ENCODE assay signal across 8 cellular contexts in the genomic region with DNA sequence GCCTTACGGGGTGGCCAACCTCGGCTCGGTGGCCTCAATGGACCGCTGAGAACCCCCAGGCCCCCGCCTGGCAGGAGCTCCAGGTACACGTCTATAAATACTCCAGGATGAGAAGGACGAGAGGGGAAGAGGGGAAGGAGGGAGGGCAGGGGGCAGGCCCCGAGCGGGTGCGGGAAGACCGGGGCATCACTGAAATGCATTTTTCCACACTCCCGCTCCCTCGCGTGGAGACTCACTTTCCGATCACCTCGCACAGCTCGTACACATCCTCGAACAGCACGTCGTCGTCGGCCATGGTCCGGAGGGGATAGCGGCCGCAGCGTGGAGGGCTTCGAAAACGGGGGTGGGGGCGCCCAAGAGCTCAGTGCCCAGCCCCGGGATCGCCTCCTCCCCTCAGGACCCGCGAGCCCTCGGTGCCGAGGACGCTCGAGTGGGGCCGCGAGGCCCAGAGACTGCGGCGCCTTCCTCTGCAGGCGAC. TPM values are rescaled to one million over a fixed set of nuclear protein-coding genes. Genes with fewer than 3 reads are reported as not detected.
A peak's percentile ranks its signal among the peaks of the same experiment; 100 is the strongest.
DNase-seq lines count a peak whose midpoint lies in the region; ATAC-seq, FAIRE-seq and TF ChIP-seq lines count a peak whose summit lies in the region.

No MANE protein-coding gene starts in this region.

- FAIRE-seq in H1 (lab: Jason Lieb, UNC): no peak

- H3K79me1 ChIP-seq in H1 (ENCODE audit: low read depth, low read length): no peaks in the 10 kb centered on the region; the same call in 1 of the 2 replicates

- H3K18ac ChIP-seq in H1 (ENCODE audit: extremely low read depth, low read length): no peak overlapping the region

- H3K36me3 ChIP-seq in HUES64 (ENCODE audit: insufficient read depth, low read length) (no peaks in the 10 kb centered on the region), H1 (ENCODE audit: control insufficient read depth in 2 of 4, insufficient read depth in 4 of 4, low read length in 3 of 4) (no peaks in the 10 kb centered on the region), mesodermal cell (ENCODE audit: control insufficient read depth, insufficient read depth, low read length) (no peaks in the 10 kb centered on the region), testis (ENCODE audit: low read depth, missing control alignments) (no peaks in the 10 kb centered on the region)

- no peak; a peak in 1 of 4 replicates for TF ChIP-seq RAD21 in H1 (IDR thresholded peaks at IDR 0.05 in 1 of 2, conservative IDR thresholded peaks at IDR 0.05 in 1 of 2; ENCODE audit: low read depth in 2 of 2, low read length in 2 of 2)

- no peak overlapping the region for H3K56ac ChIP-seq in H1 (replicated peaks; ENCODE audit: insufficient read length, low read depth, low read length)

- H2BK20ac ChIP-seq in H1 (ENCODE audit: low read length): no peak overlapping the region

- H2BK15ac ChIP-seq in H1 (ENCODE audit: low read length): no peak overlapping the region

- TF ChIP-seq CTCF in VCaP (conservative IDR thresholded peaks at IDR 0.05) (0 out of 2 replicates have a peak, but pooled peaks have one; percentile 24), H1 (IDR thresholded peaks at IDR 0.05; ENCODE audit: control extremely low read depth in 1 of 3, insufficient read depth in 1 of 3, low read depth in 1 of 3, low read length in 3 of 3) (no peak), testis (IDR thresholded peaks at IDR 0.05) (no peak)

- no peak overlapping the region for H2BK120ac ChIP-seq in H1 (replicated peaks; ENCODE audit: low read depth, low read length)

- H2AFZ ChIP-seq in H1 (ENCODE audit: low read length): no peak overlapping the region; the same call in 1 of the 2 replicates

- H3K79me2 ChIP-seq in H1 (ENCODE audit: control insufficient read depth in 1 of 2, insufficient read depth in 2 of 2, low read length in 2 of 2): peaks cover 0 to 48% of the 10 kb centered on the region in 2 experiments; a peak in 3 of 4 replicates

- intact Hi-C loops in testis (cut with DNase I; ENCODE audit: low total_unique reads): no loop called here

- H3K14ac ChIP-seq in H1 (ENCODE audit: insufficient read length): no peak overlapping the region

- POLR2A ChIA-PET in H1 (lab: Charles Lee; ENCODE audit: partially characterized antibody): interaction anchor here (0.7 to 1.9 kb wide), 2 partner anchors 12 to 125 kb away, joined by 3 to 4 read pairs; no protein-coding TSS in a partner anchor

- H2BK5ac ChIP-seq in H1 (ENCODE audit: low read depth, low read length): no peak overlapping the region

- H3K9ac ChIP-seq in HUES64 (ENCODE audit: low read depth, low read length) (peak overlapping the region; percentile 79), H1 (replicated peaks in 1 of 4; ENCODE audit: extremely low read depth in 1 of 4, low read depth in 3 of 4, low read length in 3 of 4) (peak overlapping the region; percentile 42 to 90 (median 64))

- peak overlapping the region; percentile 90 for H3K4me3 ChIP-seq in HUES64 (ENCODE audit: low read length)
- peak overlapping the region; percentile 57 to 92 (median 64) for H3K4me3 ChIP-seq in H1 (ENCODE audit: extremely low read depth in 1 of 4, insufficient read depth in 2 of 4, low read depth in 3 of 4, low read length in 4 of 4)
- peak overlapping the region; percentile 66 for H3K4me3 ChIP-seq in mesodermal cell (ENCODE audit: extremely low read depth, insufficient read depth, low read length, poor library complexity, severe bottlenecking)
- peak overlapping the region; percentile 60 to 69 for H3K4me3 ChIP-seq in testis

- peak overlapping the region; percentile 11; the same call in 1 of the 2 replicates for H4K8ac ChIP-seq in H1 (ENCODE audit: extremely low read depth, insufficient read depth, low read length)

- peaks cover 10% of the 10 kb centered on the region for H3K23me2 ChIP-seq in H1 (ENCODE audit: low read depth, low read length)

- H3K4me1 ChIP-seq in HUES64 (ENCODE audit: insufficient read depth, low read length) (peaks cover 13% of the 10 kb centered on the region; the same call in 1 of the 2 replicates), H1 (replicated peaks in 1 of 4; ENCODE audit: control insufficient read depth in 3 of 4, insufficient read depth in 4 of 4, low read length in 3 of 4) (peaks cover 0 to 3% (median 0%) of the 10 kb centered on the region in 4 experiments; a peak in 2 of 7 replicates), mesodermal cell (ENCODE audit: control insufficient read depth, insufficient read depth, low read length, poor library complexity, severe bottlenecking) (peaks cover 2% of the 10 kb centered on the region), testis (no peaks in the 10 kb centered on the region)

- no peak overlapping the region for H2BK12ac ChIP-seq in H1 (ENCODE audit: low read depth, low read length)

- H4K5ac ChIP-seq in H1 (ENCODE audit: insufficient read length, low read depth, low read length): no peak overlapping the region

- TF ChIP-seq EP300 in H1 (IDR thresholded peaks at IDR 0.05; ENCODE audit: borderline replicate concordance in 1 of 2, low read depth in 2 of 2, low read length in 2 of 2): no peak

- no peaks in the 10 kb centered on the region for H4K20me1 ChIP-seq in H1 (replicated peaks in 1 of 2; ENCODE audit: control insufficient read depth in 1 of 2, insufficient read depth in 2 of 2, low read length in 2 of 2)

- H3K27me3 ChIP-seq in HUES64 (ENCODE audit: insufficient read depth, low read length) (no peaks in the 10 kb centered on the region), H1 (replicated peaks in 1 of 4; ENCODE audit: control insufficient read depth in 3 of 4, extremely low read depth in 1 of 4, insufficient read depth in 3 of 4, low read length in 3 of 4) (no peaks in the 10 kb centered on the region; a peak in 1 of 7 replicates), testis (no peaks in the 10 kb centered on the region)

- H2AK5ac ChIP-seq in H1 (ENCODE audit: low read depth, low read length): no peak overlapping the region

- under 1% methylated on average over 40 of the region's 42 CpGs for WGBS in HUES64
- WGBS in H1 (ENCODE audit: extremely low coverage in 1 of 2, insufficient coverage in 1 of 2, insufficient read length in 1 of 2, insufficient replicate concordance in 2 of 2, low coverage in 1 of 2, low lambda C conversion rate in 2 of 2, missing lambda C conversion rate in 1 of 2), 2 experiments: 4% methylated on average over 8 of the region's 42 CpGs; no CpG with 5 or more reads in 1 of the 2 experiments
- WGBS in mesodermal cell (ENCODE audit: insufficient coverage in 2 of 2), 2 experiments: 0% methylated on average over 8 of the region's 42 CpGs; no CpG with 5 or more reads in 1 of the 2 experiments
- WGBS in testis, 2 donors: 0% methylated on average over 9 of the region's 42 CpGs; no CpG with 5 or more reads in 1 of the 2 donors

- no peak overlapping the region for H3K27ac ChIP-seq in HUES64 (ENCODE audit: low read depth, low read length)
- peak overlapping the region; percentile 82 for H3K27ac ChIP-seq in VCaP
- 0 out of 2 replicates have a peak overlapping the region, but pooled peaks have one; percentile 29 for H3K27ac ChIP-seq in H1 (ENCODE audit: low read depth, low read length)
- peak overlapping the region; percentile 29 for H3K27ac ChIP-seq in mesodermal cell (ENCODE audit: low read depth, low read length, severe bottlenecking)
- peak overlapping the region; percentile 31 to 66 for H3K27ac ChIP-seq in testis

- H3K9me3 ChIP-seq in HUES64 (ENCODE audit: insufficient read depth, low read depth, low read length): no peaks in the 10 kb centered on the region
- H3K9me3 ChIP-seq in H1 (ENCODE audit: insufficient read depth in 2 of 2, low read depth in 1 of 2, low read length in 1 of 2): no peaks in the 10 kb centered on the region
- no peaks in the 10 kb centered on the region for H3K9me3 ChIP-seq in mesodermal cell (ENCODE audit: control insufficient read depth, low read length)
- H3K9me3 ChIP-seq in testis: no peaks in the 10 kb centered on the region

- peak; percentile 15 for DNase-seq in Ammon's horn (ENCODE audit: low spot score)
- DNase-seq in H1 (ENCODE audit: low read depth in 1 of 2, low spot score in 2 of 2): peak in 1 of 2 experiments; percentile 49
- DNase-seq in testis: peak; percentile 22
- DNase-seq in GOT3 (lab: John Stamatoyannopoulos, UW): no peak

- peak overlapping the region; percentile 72 to 90 for H3K4me2 ChIP-seq in H1 (ENCODE audit: insufficient read depth in 1 of 2, low read depth in 2 of 2, low read length in 2 of 2)

- TF ChIP-seq POLR2A in H1 (IDR thresholded peaks at IDR 0.05; ENCODE audit: control extremely low read depth in 1 of 2, low read depth in 2 of 2, low read length in 2 of 2) (no peak), testis (IDR thresholded peaks at IDR 0.05) (no peak)

- no peak overlapping the region for H3K23ac ChIP-seq in H1 (ENCODE audit: insufficient read length)

- no peak overlapping the region for H3K4ac ChIP-seq in H1 (replicated peaks; ENCODE audit: insufficient read length, low read depth, low read length)

- CTCF ChIA-PET in H1 (lab: Charles Lee; ENCODE audit: partially characterized antibody): interaction anchor here (0.6 to 0.9 kb wide), 2 partner anchors 15 to 154 kb away, joined by 3 read pairs; no protein-coding TSS in a partner anchor

- ATAC-seq in GM19397 (IDR thresholded peaks at IDR 0.05; ENCODE audit: unreplicated experiment): peak; percentile 24

- H4K91ac ChIP-seq in H1 (replicated peaks; ENCODE audit: insufficient read length, low read length): no peak overlapping the region

TF ChIP-seq in H1, 55 proteins besides CTCF, POLR2A, EP300 and RAD21 (continues in another document):
- TF ChIP-seq KDM4A (IDR thresholded peaks at IDR 0.05; ENCODE audit: low read depth, low read length, severe bottlenecking): peak; percentile 69
- TF ChIP-seq SIX5 (IDR thresholded peaks at IDR 0.05; ENCODE audit: low read depth, low read length): no peak
- 0 out of 2 replicates have a peak, but pooled peaks have one; percentile 5 for TF ChIP-seq YY1 (IDR thresholded peaks at IDR 0.05; ENCODE audit: low read depth, low read length)
- no peak for TF ChIP-seq SP2 (IDR thresholded peaks at IDR 0.05; ENCODE audit: low read length)
- TF ChIP-seq EGR1 (IDR thresholded peaks at IDR 0.05; ENCODE audit: borderline replicate concordance, low read depth, low read length): no peak
- TF ChIP-seq POU5F1 (IDR thresholded peaks at IDR 0.05; ENCODE audit: low read depth, low read length): no peak

RNA-seq across cellular contexts. Expression of a gene that starts 0.6 kb away (rescaled TPM):
- 28.2 TPM for polyA plus RNA-seq in HUES64 (2013, experiment 1 of 2)
- polyA plus RNA-seq in HUES64 (2013, experiment 2 of 2): 30.6 TPM
- 55.1 and 66.6 TPM in 2 replicates for total RNA-seq in H1 (2021; fragmentation: NEBNext Ultra II Directional; extraction: Animal tissue kit (Norgen Biotek cat#: 25700))
- polyA plus RNA-seq in H1 (2011; rRNA removed) (11.9 and 21.6 TPM in 2 replicates), testis (ENCODE audit: insufficient read depth, low read depth, low replicate concordance) (8.5 TPM)
- polyA plus RNA-seq in H1 (2011; cell fraction: cytosol; rRNA removed): 23.8 TPM
- 15.2 TPM for polyA plus RNA-seq in H1 (2011; cell fraction: nucleus; rRNA removed)
- 27.2 to 39.6 TPM (median 33.8 TPM) in 4 replicates for polyA plus RNA-seq in H1 (2012, experiment 1 of 2)
- polyA plus RNA-seq in H1 (2012, experiment 2 of 2): 3.2 TPM
- polyA plus RNA-seq in H1 (2013, experiment 1 of 2): 30.1 TPM
- 34.0 TPM for polyA plus RNA-seq in H1 (2013, experiment 2 of 2)
- 58.3 and 92.7 TPM in 2 replicates for polyA minus RNA-seq in H1 (2011; rRNA and poly(A)+ RNA removed)
- polyA minus RNA-seq in H1 (2011; cell fraction: cytosol; rRNA and poly(A)+ RNA removed): 36.9 TPM
- polyA minus RNA-seq in H1 (2011; cell fraction: nucleus; rRNA and poly(A)+ RNA removed): 64.9 TPM
- 45.8 TPM for polyA plus RNA-seq in mesodermal cell (2013, experiment 1 of 2)
- polyA plus RNA-seq in mesodermal cell (2013, experiment 2 of 2): 46.3 TPM
- total RNA-seq in testis: 10 to 100 TPM; 14.5 to 20.9 TPM
